In the genomic region with DNA sequence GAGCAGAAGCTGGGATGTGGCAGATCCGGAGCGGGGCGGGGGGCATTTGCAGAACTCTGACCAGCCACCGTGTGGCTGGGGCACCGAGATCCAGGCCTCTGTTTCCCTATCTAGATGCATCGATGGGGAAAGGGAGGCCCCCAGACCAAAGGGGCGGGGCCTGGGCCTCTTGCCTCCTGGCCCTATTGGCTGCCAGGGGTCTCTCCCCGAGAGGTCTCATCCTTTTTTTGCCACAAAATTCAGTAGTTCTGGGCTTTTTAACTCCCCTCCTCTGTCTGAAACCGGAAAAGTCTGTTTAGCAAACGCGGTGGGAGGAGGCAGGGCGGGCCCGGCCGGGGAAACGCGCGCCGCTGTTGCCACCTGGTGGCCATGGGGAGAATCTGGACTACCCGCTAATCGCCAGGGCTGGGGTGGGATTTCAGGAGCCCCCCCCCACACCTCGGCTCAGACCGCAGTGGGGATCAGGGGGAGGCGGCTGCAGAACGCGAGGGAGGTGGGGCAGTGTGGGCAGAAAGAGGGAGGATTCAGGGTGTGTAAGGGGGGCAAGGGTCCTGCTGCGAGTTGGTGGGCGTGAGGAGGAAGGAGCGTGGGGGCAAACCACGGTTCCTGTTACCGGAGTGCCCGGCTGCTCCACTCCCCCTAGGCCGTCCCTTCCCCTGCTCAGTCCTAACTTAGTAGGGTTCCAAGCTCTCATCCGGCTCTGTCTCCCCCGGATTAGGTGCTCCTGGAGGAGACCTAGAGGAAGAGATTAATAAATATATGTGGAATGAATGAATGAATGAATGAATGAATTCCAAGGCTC, we compare ENCODE assay signal across 8 cellular contexts. TPM values are rescaled to one million over a fixed set of nuclear protein-coding genes. Genes with fewer than 3 reads are reported as not detected.
DNase-seq lines count a peak whose midpoint lies in the region; ATAC-seq and TF ChIP-seq lines count a peak whose summit lies in the region.

No MANE protein-coding gene starts in this region.

- no peak for ATAC-seq in GM18498 (IDR thresholded peaks at IDR 0.05; ENCODE audit: unreplicated experiment)

- CTCF ChIA-PET in HEK293T (lab: Yijun Ruan, JAX): interaction anchor here (0.5 to 1.9 kb wide), 7 partner anchors 27 to 79 kb away, joined by 3 to 6 read pairs (median 4); partner anchors contain the start of gene ARRDC2

- peak overlapping the region; percentile 72 to 91 (median 85) for H3K4me2 ChIP-seq in BLaER1 treated with 17β-estradiol and CSF1 and Interleukin-3, amounts not matched to agents 10 nM and 100 nM

- H4K20me1 ChIP-seq in BLaER1 treated with 17β-estradiol and CSF1 and Interleukin-3, amounts not matched to agents 10 nM and 100 nM: no peaks in the 10 kb centered on the region

- peaks cover 15 to 30% (median 22%) of the 10 kb centered on the region in 10 experiments for H3K4me1 ChIP-seq in BLaER1 treated with 17β-estradiol and CSF1 and Interleukin-3, amounts not matched to agents 10 nM and 100 nM
- H3K4me1 ChIP-seq in colonic mucosa: no peaks in the 10 kb centered on the region

- peak overlapping the region; percentile 20 to 86 (median 80); a peak in 21 of 22 replicates for H3K27ac ChIP-seq in BLaER1 treated with 17β-estradiol and CSF1 and Interleukin-3, amounts not matched to agents 10 nM and 100 nM
- H3K27ac ChIP-seq in colonic mucosa: peak overlapping the region; percentile 65

- TF ChIP-seq CTCF in colonic mucosa (IDR thresholded peaks at IDR 0.05): peak; percentile 96

- H3K36me3 ChIP-seq in BLaER1 treated with 17β-estradiol and CSF1 and Interleukin-3, amounts not matched to agents 10 nM and 100 nM: no peaks in the 10 kb centered on the region
- no peaks in the 10 kb centered on the region for H3K36me3 ChIP-seq in colonic mucosa

- intact Hi-C loops in colonic mucosa (cut with DNase I): loop anchor here (1.0 to 5.0 kb wide), 2 partner anchors 51 to 121 kb away; no protein-coding TSS in a partner anchor

- H3K9me3 ChIP-seq in BLaER1 treated with 17β-estradiol and CSF1 and Interleukin-3, amounts not matched to agents 10 nM and 100 nM (replicated peaks in 1 of 11): no peaks in the 10 kb centered on the region
- H3K9me3 ChIP-seq in colonic mucosa: no peaks in the 10 kb centered on the region

- DNase-seq in HEK293T (ENCODE audit: extremely low spot score): peak; percentile 87
- DNase-seq in NCI-H226: peak; percentile 46
- peak; percentile 85 for DNase-seq in activated CD4-positive, alpha-beta T cell treated with anti-CD3 and anti-CD28 coated beads for 48 hours
- DNase-seq in colonic mucosa: peak; percentile 83
- peak; percentile 93 for DNase-seq in left kidney (ENCODE audit: low read depth, low spot score)
- DNase-seq in stimulated activated CD4-positive, alpha-beta T cell treated with anti-CD3 and anti-CD28 coated beads, Interleukin-1b, Interleukin-23, amount 100 ng/mL, for 24 hours (ENCODE audit: low read depth in 4 of 4, low spot score in 1 of 4): peak; percentile 50 to 69 (median 61)

- POLR2A ChIA-PET in HEK293T (lab: Yijun Ruan, JAX): interaction anchor here (1.1 to 1.5 kb wide), 3 partner anchors 35 to 223 kb away, joined by 4 to 7 read pairs (median 4); partner anchors contain the start of gene ARRDC2

- peak overlapping the region; percentile 28 to 63 (median 48); a peak in 18 of 20 replicates for H3K4me3 ChIP-seq in BLaER1 treated with 17β-estradiol and CSF1 and Interleukin-3, amounts not matched to agents 10 nM and 100 nM
- peak overlapping the region; percentile 8 for H3K4me3 ChIP-seq in colonic mucosa

- H3K9ac ChIP-seq in BLaER1 treated with 17β-estradiol and CSF1 and Interleukin-3, amounts not matched to agents 10 nM and 100 nM: peak overlapping the region; percentile 62 to 80 (median 76)
- H3K9ac ChIP-seq in colonic mucosa (ENCODE audit: low read depth in 2 of 2, low read length in 2 of 2): peak overlapping the region; percentile 33 to 61

- H3K27me3 ChIP-seq in BLaER1 treated with 17β-estradiol and CSF1 and Interleukin-3, amounts not matched to agents 10 nM and 100 nM: no peaks in the 10 kb centered on the region
- H3K27me3 ChIP-seq in colonic mucosa: no peaks in the 10 kb centered on the region

TF ChIP-seq in HEK293T, 16 proteins besides CTCF, POLR2A, EP300 and RAD21:
- TF ChIP-seq ELF4 (IDR thresholded peaks at IDR 0.05) (no peak), CTBP1 (IDR thresholded peaks at IDR 0.05; ENCODE audit: borderline replicate concordance) (no peak)

RNA-seq across cellular contexts. Expression of gene IL12RB1, which starts 28.3 kb away (rescaled TPM):
- total RNA-seq in colonic mucosa: 1 to 10 TPM in 1 of 2 donors, under 1 TPM in 1; 0.53 to 1.1 TPM

RNA-seq across cellular contexts. Expression of gene MAST3, which starts 39.2 kb away (rescaled TPM):
- total RNA-seq in colonic mucosa: 10 to 100 TPM; 24.3 to 30.9 TPM

RNA-seq across cellular contexts. Expression of gene ARRDC2, which starts 50.4 kb away (rescaled TPM):
- total RNA-seq in colonic mucosa: 10 to 100 TPM; 15.8 to 16.4 TPM
